In genomic region chr1:90045853-90046563, GRCh38 we compare ENCODE assay signal across 7 cellular contexts.
A peak's percentile ranks its signal among the peaks of the same experiment; 100 is the strongest.
DNase-seq lines count a peak whose midpoint lies in the region; ATAC-seq and TF ChIP-seq lines count a peak whose summit lies in the region.

No MANE protein-coding gene starts in this region.

- H3K9me3 ChIP-seq in DND-41 (ENCODE audit: insufficient read depth, low read length, severe bottlenecking): no peaks in the 10 kb centered on the region
- H3K9me3 ChIP-seq in SK-N-MC (ENCODE audit: low read depth, low read length): no peaks in the 10 kb centered on the region

- ATAC-seq in DND-41 (ENCODE audit: insufficient read depth, low read depth): peak; percentile 80
- ATAC-seq in HG03159 (IDR thresholded peaks at IDR 0.05; ENCODE audit: unreplicated experiment): peak; percentile 45
- ATAC-seq in HG02852 (IDR thresholded peaks at IDR 0.05; ENCODE audit: unreplicated experiment): no peak
- no peak for ATAC-seq in GM18858 (IDR thresholded peaks at IDR 0.05; ENCODE audit: unreplicated experiment)

- no peaks in the 10 kb centered on the region for H3K27me3 ChIP-seq in DND-41 (ENCODE audit: insufficient read depth, low read length, poor library complexity)

- H3K36me3 ChIP-seq in DND-41 (ENCODE audit: insufficient read depth, low read length) (no peaks in the 10 kb centered on the region), SK-N-MC (ENCODE audit: insufficient read depth, low read length) (no peaks in the 10 kb centered on the region)

- DNase-seq in DND-41 (peak; percentile 53), SK-N-MC (ENCODE audit: low read depth, low spot score) (peak; percentile 70), fibroblast of pulmonary artery (ENCODE audit: low read depth) (peak; percentile 36)
- peak; percentile 7 for DNase-seq in stimulated activated CD4-positive, alpha-beta T cell treated with anti-CD3 and anti-CD28 coated beads, Interleukin-4, amount 100 ng/mL, for 24 hours

- H3K9ac ChIP-seq in DND-41 (ENCODE audit: low read depth, low read length) (no peak overlapping the region), SK-N-MC (ENCODE audit: insufficient read length) (no peak overlapping the region)

- H3K4me3 ChIP-seq in DND-41 (ENCODE audit: low read depth in 1 of 2, low read length in 2 of 2) (no peak overlapping the region), SK-N-MC (peak overlapping the region; percentile 37), fibroblast of pulmonary artery (replicated peaks; ENCODE audit: low read depth, low read length) (no peak overlapping the region)

- no peak overlapping the region for H3K4me2 ChIP-seq in DND-41 (ENCODE audit: insufficient read depth, low read length)

- no peaks in the 10 kb centered on the region for H3K79me2 ChIP-seq in DND-41 (ENCODE audit: insufficient read depth, low read length)

- H4K20me1 ChIP-seq in DND-41 (ENCODE audit: insufficient read depth, low read length): no peaks in the 10 kb centered on the region

- no peak overlapping the region for H2AFZ ChIP-seq in DND-41 (ENCODE audit: low read depth, low read length)

- no peaks in the 10 kb centered on the region for H3K4me1 ChIP-seq in DND-41 (ENCODE audit: insufficient read depth, low read length)

- TF ChIP-seq CTCF in DND-41 (IDR thresholded peaks at IDR 0.05; ENCODE audit: borderline replicate concordance, extremely low read depth, low read length, poor library complexity, severe bottlenecking) (peak; percentile 78), fibroblast of pulmonary artery (IDR thresholded peaks at IDR 0.05; ENCODE audit: low read length, missing control alignments) (peak; percentile 70)

- H3K27ac ChIP-seq in DND-41 (ENCODE audit: low read length): no peak overlapping the region
- H3K27ac ChIP-seq in SK-N-MC: peak overlapping the region; percentile 79

Comparison
In these comparisons a context has a peak if more than half of its experiments do, and no peak if none do; other contexts are left out.
1. ATAC-seq: peak in DND-41 (single experiment) and HG03159 (single experiment); none in HG02852 (single experiment) and GM18858 (single experiment).
2. DNase-seq: peak in every context shown above with its lines; median percentile 70 in SK-N-MC; 53 in DND-41; 36 in fibroblast of pulmonary artery; 7 in stimulated activated CD4-positive, alpha-beta T cell treated with anti-CD3 and anti-CD28 coated beads, Interleukin-4, amount 100 ng/mL, for 24 hours.